ENCODE assay signal across 8 cellular contexts in the genomic region with DNA sequence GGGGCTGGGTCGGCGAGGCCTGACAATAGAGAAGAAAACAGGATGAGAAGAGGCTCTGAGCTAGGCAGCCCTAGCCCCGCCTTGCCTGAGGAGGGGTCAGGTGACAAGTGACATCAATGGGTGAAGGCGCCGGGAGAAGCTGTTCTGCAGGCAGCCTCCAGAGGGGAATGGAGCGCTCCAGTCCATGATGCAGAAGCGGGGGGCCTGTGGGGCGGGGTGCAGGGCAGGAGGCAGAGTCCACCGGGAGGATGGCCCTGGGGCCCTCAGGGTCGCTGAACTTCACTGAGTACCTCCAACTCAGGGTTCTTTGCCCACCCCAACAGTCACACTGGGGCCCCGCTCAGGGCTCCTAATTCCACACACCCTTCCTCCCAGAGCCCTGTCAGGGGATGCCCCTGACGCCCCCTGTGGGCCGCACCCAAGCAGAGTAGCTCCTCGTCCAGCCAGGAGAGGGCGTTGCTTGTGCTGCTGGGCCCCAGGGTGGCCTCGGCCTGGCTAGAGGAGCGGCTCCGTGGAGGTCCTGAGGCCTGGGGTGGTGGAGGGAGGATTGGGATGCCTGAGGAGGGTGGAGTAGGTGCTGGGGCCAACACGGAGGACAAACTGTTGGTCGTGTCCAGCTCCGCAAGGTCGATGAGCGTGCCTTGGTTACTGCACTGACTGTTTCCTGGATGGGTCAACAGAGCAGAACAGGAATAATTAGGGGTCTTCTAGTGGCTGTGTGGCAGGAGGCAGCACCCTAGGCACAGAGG. TPM values are rescaled to one million over a fixed set of nuclear protein-coding genes. Genes with fewer than 3 reads are reported as not detected.
A peak's percentile ranks its signal among the peaks of the same experiment; 100 is the strongest.
DNase-seq lines count a peak whose midpoint lies in the region; ATAC-seq, FAIRE-seq and TF ChIP-seq lines count a peak whose summit lies in the region.

No MANE protein-coding gene starts in this region.

- H3K36me3 Mint-ChIP-seq in WTC11: peaks cover 51% of the 10 kb centered on the region

- no peak overlapping the region for H4K5ac ChIP-seq in H1 (ENCODE audit: insufficient read length, low read depth, low read length)

- no peaks in the 10 kb centered on the region for H3K9me3 Mint-ChIP-seq in WTC11

- H3K79me1 ChIP-seq in H1 (ENCODE audit: low read depth, low read length): no peaks in the 10 kb centered on the region

- H3K36me3 ChIP-seq in H1 (ENCODE audit: control insufficient read depth in 2 of 4, insufficient read depth in 4 of 4, low read length in 3 of 4) (peaks cover 28 to 69% (median 62%) of the 10 kb centered on the region in 4 experiments), osteoblast (ENCODE audit: insufficient read depth, low read length) (peaks cover 88% of the 10 kb centered on the region)

- H2AFZ ChIP-seq in H1 (ENCODE audit: low read length) (no peak overlapping the region), osteoblast (ENCODE audit: low read length) (no peak overlapping the region)

- H2BK20ac ChIP-seq in H1 (ENCODE audit: low read length): no peak overlapping the region

- peak overlapping the region; percentile 87 for H3K27ac Mint-ChIP-seq in WTC11

- H3K9me3 ChIP-seq in H1 (ENCODE audit: insufficient read depth in 2 of 2, low read depth in 1 of 2, low read length in 1 of 2) (no peaks in the 10 kb centered on the region), osteoblast (ENCODE audit: low read depth, low read length) (no peaks in the 10 kb centered on the region)

- H2BK5ac ChIP-seq in H1 (ENCODE audit: low read depth, low read length): peak overlapping the region; percentile 44; the same call in 1 of the 2 replicates

- DNase-seq in NK-92 treated with Interleukin-12 subunit alpha and Interleukin-12 subunit beta, amount 100 ng/mL, for 24 hours (lab: John Stamatoyannopoulos, UW): peak; percentile 14
- DNase-seq in NK-92 (lab: John Stamatoyannopoulos, UW; ENCODE audit: unreplicated experiment) (no peak), NCI-H1436 (lab: John Stamatoyannopoulos, UW) (peak; percentile 88), WTC11 (ENCODE audit: low spot score) (peak; percentile 82), H1 (ENCODE audit: low read depth in 1 of 2, low spot score in 2 of 2) (peak in 1 of 2 experiments; percentile 91), osteoblast (ENCODE audit: insufficient read length, low spot score, missing footprints) (peak; percentile 91), ureter (ENCODE audit: low spot score) (no peak)

- H4K91ac ChIP-seq in H1 (replicated peaks; ENCODE audit: insufficient read length, low read length): peak overlapping the region; percentile 5

- peaks cover 6% of the 10 kb centered on the region for H3K4me1 Mint-ChIP-seq in WTC11

- H2BK120ac ChIP-seq in H1 (replicated peaks; ENCODE audit: low read depth, low read length): no peak overlapping the region

- H3K23ac ChIP-seq in H1 (ENCODE audit: insufficient read length): no peak overlapping the region

- 63% methylated on average over 23 of the region's 23 CpGs; no CpG with 5 or more reads in 1 of the 2 experiments for WGBS in H1 (ENCODE audit: extremely low coverage in 1 of 2, insufficient coverage in 1 of 2, insufficient read length in 1 of 2, insufficient replicate concordance in 2 of 2, low coverage in 1 of 2, low lambda C conversion rate in 2 of 2, missing lambda C conversion rate in 1 of 2), 2 experiments

- no peak overlapping the region for H3K18ac ChIP-seq in H1 (ENCODE audit: extremely low read depth, low read length)

- ATAC-seq in WTC11 (peak; percentile 88), HG02642 (IDR thresholded peaks at IDR 0.05; ENCODE audit: poor library complexity, unreplicated experiment) (no peak)

- peaks cover 0 to 4% (median 0%) of the 10 kb centered on the region in 4 experiments; a peak in 3 of 7 replicates for H3K4me1 ChIP-seq in H1 (replicated peaks in 1 of 4; ENCODE audit: control insufficient read depth in 3 of 4, insufficient read depth in 4 of 4, low read length in 3 of 4)
- H3K4me1 ChIP-seq in osteoblast (ENCODE audit: insufficient read depth, low read length): peaks cover 23% of the 10 kb centered on the region

- no peak overlapping the region for H3K4me3 Mint-ChIP-seq in WTC11

- FAIRE-seq in H1 (lab: Jason Lieb, UNC): no peak

- 0 out of 3 replicates have a peak, but pooled peaks of 1 of the 2 experiments have one; percentile 26 for TF ChIP-seq EP300 in H1 (IDR thresholded peaks at IDR 0.05; ENCODE audit: borderline replicate concordance in 1 of 2, low read depth in 2 of 2, low read length in 2 of 2)

- H3K27me3 Mint-ChIP-seq in WTC11 (ENCODE audit: low read depth): no peaks in the 10 kb centered on the region

- peak overlapping the region; percentile 76 for H4K8ac ChIP-seq in H1 (ENCODE audit: extremely low read depth, insufficient read depth, low read length)

- TF ChIP-seq CTCF in WTC11 (IDR thresholded peaks at IDR 0.05) (peak; percentile 84), H1 (IDR thresholded peaks at IDR 0.05; ENCODE audit: control extremely low read depth in 1 of 3, insufficient read depth in 1 of 3, low read depth in 1 of 3, low read length in 3 of 3) (peak; percentile 94 to 100 (median 100)), osteoblast (IDR thresholded peaks at IDR 0.05; ENCODE audit: extremely low read depth, low read depth, low read length) (peak; percentile 71)

- H3K27me3 ChIP-seq in H1 (replicated peaks in 1 of 4; ENCODE audit: control insufficient read depth in 3 of 4, extremely low read depth in 1 of 4, insufficient read depth in 3 of 4, low read length in 3 of 4) (no peaks in the 10 kb centered on the region), osteoblast (ENCODE audit: insufficient read depth, low read length) (no peaks in the 10 kb centered on the region)

- H2BK15ac ChIP-seq in H1 (ENCODE audit: low read length): no peak overlapping the region

- H3K79me2 ChIP-seq in H1 (ENCODE audit: control insufficient read depth in 1 of 2, insufficient read depth in 2 of 2, low read length in 2 of 2): no peaks in the 10 kb centered on the region
- no peaks in the 10 kb centered on the region for H3K79me2 ChIP-seq in osteoblast (ENCODE audit: insufficient read depth, low read length)

- peak in 1 of 2 experiments; percentile 32; a peak in 1 of 3 replicates for TF ChIP-seq POLR2A in H1 (IDR thresholded peaks at IDR 0.05; ENCODE audit: control extremely low read depth in 1 of 2, low read depth in 2 of 2, low read length in 2 of 2)

- no peak overlapping the region for H3K4me3 ChIP-seq in H1 (ENCODE audit: extremely low read depth in 1 of 4, insufficient read depth in 2 of 4, low read depth in 3 of 4, low read length in 4 of 4)
- no peak overlapping the region for H3K4me3 ChIP-seq in osteoblast (ENCODE audit: insufficient read depth, low read length)

- TF ChIP-seq RAD21 in H1 (IDR thresholded peaks at IDR 0.05 in 1 of 2, conservative IDR thresholded peaks at IDR 0.05 in 1 of 2; ENCODE audit: low read depth in 2 of 2, low read length in 2 of 2): peak; percentile 57 to 72

- no peaks in the 10 kb centered on the region for H3K23me2 ChIP-seq in H1 (ENCODE audit: low read depth, low read length)

- H4K20me1 ChIP-seq in H1 (replicated peaks in 1 of 2; ENCODE audit: control insufficient read depth in 1 of 2, insufficient read depth in 2 of 2, low read length in 2 of 2) (peaks cover 14 to 29% of the 10 kb centered on the region in 2 experiments), osteoblast (ENCODE audit: insufficient read depth, low read length) (peaks cover 73% of the 10 kb centered on the region)

- H2BK12ac ChIP-seq in H1 (ENCODE audit: low read depth, low read length): 0 out of 2 replicates have a peak overlapping the region, but pooled peaks have one; percentile 17

- H3K9ac ChIP-seq in H1 (replicated peaks in 1 of 4; ENCODE audit: extremely low read depth in 1 of 4, low read depth in 3 of 4, low read length in 3 of 4): no peak overlapping the region

- POLR2A ChIA-PET in WTC11 (lab: Charles Lee) (interaction anchor here (0.5 to 1.1 kb wide), 9 partner anchors 9 to 280 kb away, joined by 3 to 8 read pairs (median 4); a partner anchor contains a TSS), H1 (lab: Charles Lee; ENCODE audit: partially characterized antibody) (interaction anchor here (0.5 to 6.3 kb wide), 21 partner anchors 9 to 258 kb away, joined by 3 to 53 read pairs (median 4); a partner anchor contains a TSS)

- H3K4ac ChIP-seq in H1 (replicated peaks; ENCODE audit: insufficient read length, low read depth, low read length): no peak overlapping the region

- H3K27ac ChIP-seq in H1 (ENCODE audit: low read depth, low read length) (no peak overlapping the region; the same call in 1 of the 2 replicates), osteoblast (ENCODE audit: low read depth, low read length) (peak overlapping the region; percentile 81)

- CTCF ChIA-PET in WTC11 (lab: Charles Lee): interaction anchor here (0.5 to 3.8 kb wide), 99 partner anchors 9 to 974 kb away, joined by 3 to 155 read pairs (median 5); a partner anchor contains a TSS
- CTCF ChIA-PET in H1 (lab: Charles Lee; ENCODE audit: partially characterized antibody): interaction anchor here (0.6 to 16.5 kb wide), 69 partner anchors 9 to 498 kb away, joined by 3 to 369 read pairs (median 5); a partner anchor contains a TSS

- H3K14ac ChIP-seq in H1 (ENCODE audit: insufficient read length): no peak overlapping the region

- no peak overlapping the region for H2AK5ac ChIP-seq in H1 (ENCODE audit: low read depth, low read length)

- no peak overlapping the region for H3K56ac ChIP-seq in H1 (replicated peaks; ENCODE audit: insufficient read length, low read depth, low read length)

- H3K4me2 ChIP-seq in H1 (ENCODE audit: insufficient read depth in 1 of 2, low read depth in 2 of 2, low read length in 2 of 2): peak overlapping the region in 1 of 2 experiments; percentile 18; a peak in 1 of 4 replicates
- H3K4me2 ChIP-seq in osteoblast (ENCODE audit: insufficient read depth, low read length): peak overlapping the region; percentile 34

RNA-seq across cellular contexts. Expression of a gene that starts 20.8 kb away (rescaled TPM):
- total RNA-seq in WTC11 (2021) (54.5 to 66.9 TPM (median 62.7 TPM) in 3 replicates), osteoblast (9.0 and 12.1 TPM in 2 replicates), ureter (61.4 TPM)
- total RNA-seq in H1 (2021; fragmentation: NEBNext Ultra II Directional; extraction: Animal tissue kit (Norgen Biotek cat#: 25700)): 54.2 and 60.0 TPM in 2 replicates
- polyA plus RNA-seq in H1 (2011; rRNA removed): 40.6 and 53.8 TPM in 2 replicates
- 33.2 TPM for polyA plus RNA-seq in H1 (2011; cell fraction: cytosol; rRNA removed)
- 198 TPM for polyA plus RNA-seq in H1 (2011; cell fraction: nucleus; rRNA removed)
- 46.1 to 56.0 TPM (median 51.1 TPM) in 4 replicates for polyA plus RNA-seq in H1 (2012, experiment 1 of 2)
- 34.9 TPM for polyA plus RNA-seq in H1 (2012, experiment 2 of 2)
- polyA plus RNA-seq in H1 (2013, experiment 1 of 2): 29.5 TPM
- 29.5 TPM for polyA plus RNA-seq in H1 (2013, experiment 2 of 2)
- polyA minus RNA-seq in H1 (2011; rRNA and poly(A)+ RNA removed): 68.7 and 69.3 TPM in 2 replicates
- polyA minus RNA-seq in H1 (2011; cell fraction: cytosol; rRNA and poly(A)+ RNA removed): 27.2 TPM
- 63.3 TPM for polyA minus RNA-seq in H1 (2011; cell fraction: nucleus; rRNA and poly(A)+ RNA removed)

RNA-seq across cellular contexts. Expression of a gene that starts 21.1 kb away (rescaled TPM):
- 85.8 to 94.7 TPM (median 87.5 TPM) in 3 replicates for total RNA-seq in WTC11 (2021)
- 75.5 and 79.4 TPM in 2 replicates for total RNA-seq in H1 (2021; fragmentation: NEBNext Ultra II Directional; extraction: Animal tissue kit (Norgen Biotek cat#: 25700))
- 53.9 and 63.4 TPM in 2 replicates for polyA plus RNA-seq in H1 (2011; rRNA removed)
- 88.1 TPM for polyA plus RNA-seq in H1 (2011; cell fraction: cytosol; rRNA removed)
- polyA plus RNA-seq in H1 (2011; cell fraction: nucleus; rRNA removed): 48.6 TPM
- 85.8 to 103 TPM (median 95.2 TPM) in 4 replicates for polyA plus RNA-seq in H1 (2012, experiment 1 of 2)
- polyA plus RNA-seq in H1 (2012, experiment 2 of 2): 53.8 TPM
- polyA plus RNA-seq in H1 (2013, experiment 1 of 2): 58.9 TPM
- polyA plus RNA-seq in H1 (2013, experiment 2 of 2): 58.5 TPM
- polyA minus RNA-seq in H1 (2011; rRNA and poly(A)+ RNA removed): 60.9 and 63.9 TPM in 2 replicates
- 31.1 TPM for polyA minus RNA-seq in H1 (2011; cell fraction: cytosol; rRNA and poly(A)+ RNA removed)
- 38.1 TPM for polyA minus RNA-seq in H1 (2011; cell fraction: nucleus; rRNA and poly(A)+ RNA removed)
- total RNA-seq in osteoblast: 43.6 and 45.6 TPM in 2 replicates
- total RNA-seq in ureter: 57.0 TPM

RNA-seq across cellular contexts. Expression of a gene that starts 30.5 kb away (rescaled TPM):
- total RNA-seq in WTC11 (2021) (21.6 to 29.2 TPM (median 28.5 TPM) in 3 replicates), osteoblast (8.7 and 9.4 TPM in 2 replicates), ureter (19.9 TPM)
- total RNA-seq in H1 (2021; fragmentation: NEBNext Ultra II Directional; extraction: Animal tissue kit (Norgen Biotek cat#: 25700)): 16.1 and 17.5 TPM in 2 replicates
- polyA plus RNA-seq in H1 (2011; rRNA removed): 51.1 and 60.6 TPM in 2 replicates
- 50.3 TPM for polyA plus RNA-seq in H1 (2011; cell fraction: cytosol; rRNA removed)
- polyA plus RNA-seq in H1 (2011; cell fraction: nucleus; rRNA removed): 38.8 TPM
- 18.3 to 30.8 TPM (median 24.5 TPM) in 4 replicates for polyA plus RNA-seq in H1 (2012, experiment 1 of 2)
- 29.7 TPM for polyA plus RNA-seq in H1 (2012, experiment 2 of 2)
- polyA plus RNA-seq in H1 (2013, experiment 1 of 2): 18.4 TPM
- polyA plus RNA-seq in H1 (2013, experiment 2 of 2): 18.0 TPM
- polyA minus RNA-seq in H1 (2011; rRNA and poly(A)+ RNA removed): 29.5 and 38.8 TPM in 2 replicates
- polyA minus RNA-seq in H1 (2011; cell fraction: cytosol; rRNA and poly(A)+ RNA removed): 10.4 TPM
- polyA minus RNA-seq in H1 (2011; cell fraction: nucleus; rRNA and poly(A)+ RNA removed): 13.0 TPM

RNA-seq across cellular contexts. Expression of a gene that starts 35.1 kb away (rescaled TPM):
- total RNA-seq in WTC11 (2021): 89.7 to 109 TPM (median 95.1 TPM) in 3 replicates
- 97.4 and 98.5 TPM in 2 replicates for total RNA-seq in H1 (2021; fragmentation: NEBNext Ultra II Directional; extraction: Animal tissue kit (Norgen Biotek cat#: 25700))
- 154 and 163 TPM in 2 replicates for polyA plus RNA-seq in H1 (2011; rRNA removed)
- 146 TPM for polyA plus RNA-seq in H1 (2011; cell fraction: cytosol; rRNA removed)
- 356 TPM for polyA plus RNA-seq in H1 (2011; cell fraction: nucleus; rRNA removed)
- polyA plus RNA-seq in H1 (2012, experiment 1 of 2): 68.3 to 138 TPM (median 101 TPM) in 4 replicates
- 88.0 TPM for polyA plus RNA-seq in H1 (2012, experiment 2 of 2)
- 67.3 TPM for polyA plus RNA-seq in H1 (2013, experiment 1 of 2)
- 64.2 TPM for polyA plus RNA-seq in H1 (2013, experiment 2 of 2)
- 89.4 and 94.3 TPM in 2 replicates for polyA minus RNA-seq in H1 (2011; rRNA and poly(A)+ RNA removed)
- polyA minus RNA-seq in H1 (2011; cell fraction: cytosol; rRNA and poly(A)+ RNA removed): 49.2 TPM
- polyA minus RNA-seq in H1 (2011; cell fraction: nucleus; rRNA and poly(A)+ RNA removed): 64.7 TPM
- 26.4 and 26.5 TPM in 2 replicates for total RNA-seq in osteoblast
- 88.6 TPM for total RNA-seq in ureter

RNA-seq across cellular contexts. Expression of a gene that starts 48.7 kb away (rescaled TPM):
- total RNA-seq in WTC11 (2021) (22.6 to 27.7 TPM (median 23.0 TPM) in 3 replicates), osteoblast (4.7 and 7.1 TPM in 2 replicates), ureter (8.8 TPM)
- total RNA-seq in H1 (2021; fragmentation: NEBNext Ultra II Directional; extraction: Animal tissue kit (Norgen Biotek cat#: 25700)): 28.6 and 33.3 TPM in 2 replicates
- 32.6 and 34.2 TPM in 2 replicates for polyA plus RNA-seq in H1 (2011; rRNA removed)
- polyA plus RNA-seq in H1 (2011; cell fraction: cytosol; rRNA removed): 28.9 TPM
- polyA plus RNA-seq in H1 (2011; cell fraction: nucleus; rRNA removed): 28.4 TPM
- polyA plus RNA-seq in H1 (2012, experiment 1 of 2): 18.5 to 29.1 TPM (median 25.6 TPM) in 4 replicates
- 29.7 TPM for polyA plus RNA-seq in H1 (2012, experiment 2 of 2)
- 26.5 TPM for polyA plus RNA-seq in H1 (2013, experiment 1 of 2)
- 25.1 TPM for polyA plus RNA-seq in H1 (2013, experiment 2 of 2)
- polyA minus RNA-seq in H1 (2011; rRNA and poly(A)+ RNA removed): 19.6 and 21.1 TPM in 2 replicates
- 10.9 TPM for polyA minus RNA-seq in H1 (2011; cell fraction: cytosol; rRNA and poly(A)+ RNA removed)
- polyA minus RNA-seq in H1 (2011; cell fraction: nucleus; rRNA and poly(A)+ RNA removed): 18.0 TPM

Comparison
In these comparisons a context has a peak if more than half of its experiments do, and no peak if none do; other contexts are left out.
1. DNase-seq: peak in NK-92 treated with Interleukin-12 subunit alpha and Interleukin-12 subunit beta, amount 100 ng/mL, for 24 hours (single experiment), NCI-H1436 (single experiment), WTC11 (single experiment) and osteoblast (single experiment); none in NK-92 (single experiment) and ureter (single experiment).
2. Peak in every context shown above with its lines, with median percentiles within 50 percentile points of each other: CTCF ChIP-seq.